Comparison of ENCODE assay signal across 1 cellular context in genomic region chr19:58554494-58555368, GRCh38.
TF ChIP-seq lines count a peak whose summit lies in the region.

Gene CHMP2A (minus strand): TSS chr19:58555105. CDS start chr19:58554212, 893 bp downstream.

TF ChIP-seq in HepG2, 621 proteins besides CTCF, POLR2A, EP300 and RAD21 (continued from another document and continues in another):
- TF ChIP-seq, protein P1, sequence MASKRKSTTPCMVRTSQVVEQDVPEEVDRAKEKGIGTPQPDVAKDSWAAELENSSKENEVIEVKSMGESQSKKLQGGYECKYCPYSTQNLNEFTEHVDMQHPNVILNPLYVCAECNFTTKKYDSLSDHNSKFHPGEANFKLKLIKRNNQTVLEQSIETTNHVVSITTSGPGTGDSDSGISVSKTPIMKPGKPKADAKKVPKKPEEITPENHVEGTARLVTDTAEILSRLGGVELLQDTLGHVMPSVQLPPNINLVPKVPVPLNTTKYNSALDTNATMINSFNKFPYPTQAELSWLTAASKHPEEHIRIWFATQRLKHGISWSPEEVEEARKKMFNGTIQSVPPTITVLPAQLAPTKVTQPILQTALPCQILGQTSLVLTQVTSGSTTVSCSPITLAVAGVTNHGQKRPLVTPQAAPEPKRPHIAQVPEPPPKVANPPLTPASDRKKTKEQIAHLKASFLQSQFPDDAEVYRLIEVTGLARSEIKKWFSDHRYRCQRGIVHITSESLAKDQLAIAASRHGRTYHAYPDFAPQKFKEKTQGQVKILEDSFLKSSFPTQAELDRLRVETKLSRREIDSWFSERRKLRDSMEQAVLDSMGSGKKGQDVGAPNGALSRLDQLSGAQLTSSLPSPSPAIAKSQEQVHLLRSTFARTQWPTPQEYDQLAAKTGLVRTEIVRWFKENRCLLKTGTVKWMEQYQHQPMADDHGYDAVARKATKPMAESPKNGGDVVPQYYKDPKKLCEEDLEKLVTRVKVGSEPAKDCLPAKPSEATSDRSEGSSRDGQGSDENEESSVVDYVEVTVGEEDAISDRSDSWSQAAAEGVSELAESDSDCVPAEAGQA (IDR thresholded peaks at IDR 0.05; ENCODE audit: low read depth), result peak; percentile 82
- TF ChIP-seq, protein P1 (CRISPR knock-in tag; IDR thresholded peaks at IDR 0.05; ENCODE audit: borderline replicate concordance), result no peak
- TF ChIP-seq HOXA3 (CRISPR knock-in tag; IDR thresholded peaks at IDR 0.05) (peak; percentile 77; the same call in 1 of the 2 replicates), ZNF589 (CRISPR knock-in tag; conservative IDR thresholded peaks at IDR 0.05) (0 out of 2 replicates have a peak, but pooled peaks have one; percentile 71), KAT7 (CRISPR knock-in tag; IDR thresholded peaks at IDR 0.05; ENCODE audit: borderline replicate concordance) (no peak; the same call in 1 of the 2 replicates), PLRG1 (conservative IDR thresholded peaks at IDR 0.05) (no peak), GLMP (CRISPR knock-in tag; IDR thresholded peaks at IDR 0.05; ENCODE audit: borderline replicate concordance) (no peak), SAP130 (CRISPR knock-in tag; IDR thresholded peaks at IDR 0.05; ENCODE audit: low read depth) (peak; percentile 65), NFKBIZ (CRISPR knock-in tag; IDR thresholded peaks at IDR 0.05) (no peak), PAX8 (CRISPR knock-in tag; IDR thresholded peaks at IDR 0.05; ENCODE audit: borderline replicate concordance) (no peak), FOSL1 (CRISPR knock-in tag; IDR thresholded peaks at IDR 0.05; ENCODE audit: borderline replicate concordance) (no peak), ZNF280D (CRISPR knock-in tag; IDR thresholded peaks at IDR 0.05) (no peak), ZMYM3 (CRISPR knock-in tag; IDR thresholded peaks at IDR 0.05) (no peak), BATF2 (CRISPR knock-in tag; IDR thresholded peaks at IDR 0.05) (no peak), EEA1 (CRISPR knock-in tag; IDR thresholded peaks at IDR 0.05; ENCODE audit: borderline replicate concordance) (peak; percentile 43; the same call in 1 of the 2 replicates), BHLHE40 (IDR thresholded peaks at IDR 0.05; ENCODE audit: low read length) (peak; percentile 46; the same call in 1 of the 2 replicates), ZNF713 (CRISPR knock-in tag; IDR thresholded peaks at IDR 0.05) (no peak), ZBTB38 (CRISPR knock-in tag; IDR thresholded peaks at IDR 0.05) (no peak), THAP7 (CRISPR knock-in tag; IDR thresholded peaks at IDR 0.05) (no peak), ZNF639 (CRISPR knock-in tag; conservative IDR thresholded peaks at IDR 0.05) (peak; percentile 97), ZNF749 (CRISPR knock-in tag; IDR thresholded peaks at IDR 0.05; ENCODE audit: borderline replicate concordance) (0 out of 2 replicates have a peak, but pooled peaks have one; percentile 29), ZNF33A (CRISPR knock-in tag; IDR thresholded peaks at IDR 0.05; ENCODE audit: borderline replicate concordance) (no peak), NFKB2 (CRISPR knock-in tag; IDR thresholded peaks at IDR 0.05; ENCODE audit: borderline replicate concordance) (0 out of 2 replicates have a peak, but pooled peaks have one; percentile 18), KDM5A (IDR thresholded peaks at IDR 0.05; ENCODE audit: borderline replicate concordance, low read length) (peak; percentile 76), JUND (CRISPR knock-in tag; IDR thresholded peaks at IDR 0.05) (no peak), ZNF780A (CRISPR knock-in tag; IDR thresholded peaks at IDR 0.05) (no peak), NFAT5 (CRISPR knock-in tag; IDR thresholded peaks at IDR 0.05) (no peak), THAP11 (CRISPR knock-in tag; IDR thresholded peaks at IDR 0.05) (peak; percentile 90), TAF1 (CRISPR knock-in tag; IDR thresholded peaks at IDR 0.05) (no peak), PCBP1 (IDR thresholded peaks at IDR 0.05; ENCODE audit: borderline replicate concordance, low read depth, low read length) (no peak), AGO1 (IDR thresholded peaks at IDR 0.05; ENCODE audit: low read depth, low read length, poor library complexity, severe bottlenecking) (peak; percentile 99), U2AF1 (optimal IDR thresholded peaks at IDR 0.05; ENCODE audit: low read depth, low read length) (no peak), SSRP1 (CRISPR knock-in tag; IDR thresholded peaks at IDR 0.05) (no peak), SKI (IDR thresholded peaks at IDR 0.05; ENCODE audit: partially characterized antibody) (peak; percentile 23)
- TF ChIP-seq, protein P2, sequence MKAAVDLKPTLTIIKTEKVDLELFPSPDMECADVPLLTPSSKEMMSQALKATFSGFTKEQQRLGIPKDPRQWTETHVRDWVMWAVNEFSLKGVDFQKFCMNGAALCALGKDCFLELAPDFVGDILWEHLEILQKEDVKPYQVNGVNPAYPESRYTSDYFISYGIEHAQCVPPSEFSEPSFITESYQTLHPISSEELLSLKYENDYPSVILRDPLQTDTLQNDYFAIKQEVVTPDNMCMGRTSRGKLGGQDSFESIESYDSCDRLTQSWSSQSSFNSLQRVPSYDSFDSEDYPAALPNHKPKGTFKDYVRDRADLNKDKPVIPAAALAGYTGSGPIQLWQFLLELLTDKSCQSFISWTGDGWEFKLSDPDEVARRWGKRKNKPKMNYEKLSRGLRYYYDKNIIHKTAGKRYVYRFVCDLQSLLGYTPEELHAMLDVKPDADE (CRISPR knock-in tag; IDR thresholded peaks at IDR 0.05), result no peak
- TF ChIP-seq, protein P3, sequence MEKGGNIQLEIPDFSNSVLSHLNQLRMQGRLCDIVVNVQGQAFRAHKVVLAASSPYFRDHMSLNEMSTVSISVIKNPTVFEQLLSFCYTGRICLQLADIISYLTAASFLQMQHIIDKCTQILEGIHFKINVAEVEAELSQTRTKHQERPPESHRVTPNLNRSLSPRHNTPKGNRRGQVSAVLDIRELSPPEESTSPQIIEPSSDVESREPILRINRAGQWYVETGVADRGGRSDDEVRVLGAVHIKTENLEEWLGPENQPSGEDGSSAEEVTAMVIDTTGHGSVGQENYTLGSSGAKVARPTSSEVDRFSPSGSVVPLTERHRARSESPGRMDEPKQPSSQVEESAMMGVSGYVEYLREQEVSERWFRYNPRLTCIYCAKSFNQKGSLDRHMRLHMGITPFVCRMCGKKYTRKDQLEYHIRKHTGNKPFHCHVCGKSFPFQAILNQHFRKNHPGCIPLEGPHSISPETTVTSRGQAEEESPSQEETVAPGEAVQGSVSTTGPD (CRISPR knock-in tag; IDR thresholded peaks at IDR 0.05), result no peak
- TF ChIP-seq, protein P4, sequence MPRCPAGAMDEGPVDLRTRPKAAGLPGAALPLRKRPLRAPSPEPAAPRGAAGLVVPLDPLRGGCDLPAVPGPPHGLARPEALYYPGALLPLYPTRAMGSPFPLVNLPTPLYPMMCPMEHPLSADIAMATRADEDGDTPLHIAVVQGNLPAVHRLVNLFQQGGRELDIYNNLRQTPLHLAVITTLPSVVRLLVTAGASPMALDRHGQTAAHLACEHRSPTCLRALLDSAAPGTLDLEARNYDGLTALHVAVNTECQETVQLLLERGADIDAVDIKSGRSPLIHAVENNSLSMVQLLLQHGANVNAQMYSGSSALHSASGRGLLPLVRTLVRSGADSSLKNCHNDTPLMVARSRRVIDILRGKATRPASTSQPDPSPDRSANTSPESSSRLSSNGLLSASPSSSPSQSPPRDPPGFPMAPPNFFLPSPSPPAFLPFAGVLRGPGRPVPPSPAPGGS (CRISPR knock-in tag; IDR thresholded peaks at IDR 0.05), result no peak
